ENCODE assay signal across 1 cellular context in the genomic region with DNA sequence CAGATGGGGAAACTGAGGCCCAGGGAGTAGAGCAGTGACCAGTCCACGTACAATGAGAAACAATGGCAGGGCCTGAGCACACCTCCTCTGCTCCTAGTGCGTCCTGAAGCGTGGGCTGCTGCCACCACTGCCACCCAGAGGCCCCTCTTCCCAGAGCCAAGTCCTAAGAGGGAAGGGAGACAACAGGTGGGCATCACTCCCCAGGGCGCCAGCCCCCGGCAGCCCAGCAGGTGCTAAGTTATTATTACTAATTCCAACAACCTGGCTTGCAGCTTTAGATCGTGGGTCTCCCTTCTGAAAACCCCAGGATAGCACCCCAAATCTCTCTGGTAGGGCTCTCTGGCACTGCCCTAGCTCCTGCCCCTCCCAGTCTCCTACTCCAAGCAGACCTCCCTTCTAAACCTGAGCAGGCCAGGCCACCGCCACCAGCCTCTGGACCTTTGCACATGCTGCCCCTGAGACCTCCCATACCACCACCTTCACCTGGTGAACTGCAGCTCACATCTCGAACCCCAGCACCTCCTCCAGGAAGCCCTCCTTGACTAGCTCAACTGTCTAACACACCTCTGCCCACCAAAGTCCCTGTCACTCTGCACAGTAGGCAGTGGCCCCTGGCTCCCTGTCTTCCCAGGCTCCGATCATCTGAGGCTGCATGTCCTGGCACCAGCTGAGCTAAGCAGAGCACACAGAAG.
TF ChIP-seq lines count a peak whose summit lies in the region.

No MANE protein-coding gene starts in this region.

TF ChIP-seq in WTC11, 78 proteins besides CTCF, POLR2A, EP300 and RAD21 (continued from another document):
- TF ChIP-seq IRF1 (CRISPR knock-in tag; IDR thresholded peaks at IDR 0.05) (no peak), JUN (CRISPR knock-in tag; IDR thresholded peaks at IDR 0.05) (no peak), FOXP4 (CRISPR knock-in tag; IDR thresholded peaks at IDR 0.05) (no peak)
